16 cellular contexts compared by ENCODE assay signal in genomic region chr2:221129657-221130056, GRCh38.
DNase-seq lines count a peak whose midpoint lies in the region; ATAC-seq and TF ChIP-seq lines count a peak whose summit lies in the region.
"Had no signal": no experiment of that assay in that cellular context is flagged by ENCODE, and none has a peak within 500 bp of the region (broad histone marks: within the 10 kb centered on the region; RNA-seq: fewer than 3 reads in every experiment).

No MANE protein-coding gene starts in this region.

- no peak overlapping the region for H3K4me3 ChIP-seq in gastroesophageal sphincter
- H3K4me3 ChIP-seq: BLaER1, GM12878, HAP-1 had no signal

- H3K27me3 ChIP-seq in gastroesophageal sphincter, result no peaks in the 10 kb centered on the region
- H3K27me3 ChIP-seq: BLaER1 had no signal

- no peaks in the 10 kb centered on the region for H3K4me1 ChIP-seq in gastroesophageal sphincter
- H3K4me1 ChIP-seq: HAP-1 had no signal

- no peak for TF ChIP-seq CTCF in gastroesophageal sphincter (IDR thresholded peaks at IDR 0.05)

- no peaks in the 10 kb centered on the region for H3K36me3 ChIP-seq in gastroesophageal sphincter
- H3K36me3 ChIP-seq: BLaER1, HAP-1 had no signal

- DNase-seq in DMS 273 (lab: John Stamatoyannopoulos, UW; ENCODE audit: unreplicated experiment) (peak; percentile 15), DMS 273 treated with DMSO at 0.1 percent for 48 hours (lab: John Stamatoyannopoulos, UW) (no peak), NCI-H1436 (lab: John Stamatoyannopoulos, UW) (peak; percentile 38), NCI-H69 (lab: John Stamatoyannopoulos, UW) (peak; percentile 37), C1 segment of cervical spinal cord (lab: John Stamatoyannopoulos, UW) (no peak)
- no peak for DNase-seq in stimulated activated CD4-positive, alpha-beta T cell treated with anti-CD3 and anti-CD28 coated beads, Interleukin-4, amount 100 ng/mL, for 1 hour
- DNase-seq: AML-193; CD4-positive, CD25-positive, alpha-beta regulatory T cell; DMS79; HFFc6 had no signal

- 86% methylated on average over 1 of the region's 1 CpG; no CpG with 5 or more reads in 1 of the 2 donors for WGBS in gastroesophageal sphincter (ENCODE audit: low coverage in 1 of 2), 2 donors

- H3K27ac ChIP-seq in gastroesophageal sphincter, result no peak overlapping the region
- H3K27ac ChIP-seq: 22Rv1, BLaER1 had no signal

- TF ChIP-seq POLR2A in gastroesophageal sphincter (IDR thresholded peaks at IDR 0.05), result no peak
- no peak for TF ChIP-seq POLR2A in GM18505 (IDR thresholded peaks at IDR 0.05; ENCODE audit: borderline replicate concordance, extremely low read depth, insufficient read depth, insufficient read length)

- no peak for TF ChIP-seq EP300 in gastroesophageal sphincter (IDR thresholded peaks at IDR 0.05)

- H3K9me3 ChIP-seq in gastroesophageal sphincter, result no peaks in the 10 kb centered on the region
- H3K9me3 ChIP-seq: HAP-1 had no signal

- ATAC-seq in gastroesophageal sphincter (peak; percentile 19), GM18505 (IDR thresholded peaks at IDR 0.05; ENCODE audit: unreplicated experiment) (no peak)

Comparison
In these comparisons a context has a peak if more than half of its experiments do, and no peak if none do; other contexts are left out.
1. DNase-seq: peak in DMS 273 (single experiment), NCI-H1436 (single experiment) and NCI-H69 (single experiment); none in DMS 273 treated with DMSO at 0.1 percent for 48 hours (single experiment), C1 segment of cervical spinal cord (0 of 14) and stimulated activated CD4-positive, alpha-beta T cell treated with anti-CD3 and anti-CD28 coated beads, Interleukin-4, amount 100 ng/mL, for 1 hour (single experiment).